1 cellular context compared by ENCODE assay signal in the genomic region with DNA sequence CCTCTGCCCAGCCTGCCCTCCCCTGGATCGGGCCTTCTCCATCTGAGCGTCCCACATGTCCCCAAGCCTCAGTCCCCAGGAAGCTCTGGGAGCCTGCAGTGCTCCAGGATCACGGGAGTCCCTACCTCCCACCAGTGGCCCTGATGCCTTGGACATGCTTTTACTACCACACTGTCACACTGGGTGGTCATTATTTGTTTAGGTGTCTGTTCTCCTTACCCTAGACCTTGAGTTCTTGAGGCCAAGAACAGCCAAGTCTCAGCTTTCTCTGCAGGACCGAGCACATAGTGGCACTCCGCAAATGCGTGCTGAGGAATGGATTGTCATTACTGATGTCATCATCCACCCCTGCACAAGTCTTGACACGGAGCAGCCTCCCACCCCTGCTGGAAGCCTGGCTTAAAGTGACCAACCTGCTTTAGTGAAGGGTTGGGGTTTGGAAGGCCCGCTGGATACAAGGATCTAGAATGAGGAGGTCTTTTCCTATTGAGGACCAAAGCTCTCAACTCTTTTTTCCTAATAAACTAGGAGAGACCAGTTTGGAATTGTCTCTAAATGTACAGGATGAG.
TF ChIP-seq lines count a peak whose summit lies in the region.

No MANE protein-coding gene starts in this region.

TF ChIP-seq in H1, 55 proteins besides CTCF, POLR2A, EP300 and RAD21 (continued from another document):
- no peak for TF ChIP-seq GABPA (IDR thresholded peaks at IDR 0.05; ENCODE audit: borderline replicate concordance, insufficient read depth, low read length)
- TF ChIP-seq SIX5 (IDR thresholded peaks at IDR 0.05; ENCODE audit: low read depth, low read length), result no peak
- TF ChIP-seq POLR2AphosphoS5 (IDR thresholded peaks at IDR 0.05; ENCODE audit: low read depth, low read length), result no peak
